ENCODE assay signal across 14 cellular contexts in genomic region chr16:3460121-3460520, GRCh38. TPM values are rescaled to one million over a fixed set of nuclear protein-coding genes. Genes with fewer than 3 reads are reported as not detected.
DNase-seq lines count a peak whose midpoint lies in the region; ATAC-seq and TF ChIP-seq lines count a peak whose summit lies in the region.
"Had no signal": no experiment of that assay in that cellular context is flagged by ENCODE, and none has a peak within 500 bp of the region (broad histone marks: within the 10 kb centered on the region; RNA-seq: fewer than 3 reads in every experiment).

No MANE protein-coding gene starts in this region.

- peaks cover 70% of the 10 kb centered on the region for H3K79me2 ChIP-seq in Karpas-422 (ENCODE audit: low read length)

- no peak overlapping the region for H3K4me3 ChIP-seq in CD8-positive, alpha-beta memory T cell (ENCODE audit: low read length)
- H3K4me3 ChIP-seq in Karpas-422 (ENCODE audit: low read length) = peak overlapping the region; percentile 96; the same call in 1 of the 2 replicates
- H3K4me3 ChIP-seq in endodermal cell (ENCODE audit: low read length) = peak overlapping the region; percentile 96
- H3K4me3 ChIP-seq in neutrophil (ENCODE audit: low read depth in 1 of 2, low read length in 1 of 2) = no peak overlapping the region

- POLR2A ChIA-PET in CD8-positive, alpha-beta memory T cell (lab: Charles Lee) = no interaction called here

- H3K9ac ChIP-seq in Karpas-422 (ENCODE audit: low read length) (no peak overlapping the region), endodermal cell (ENCODE audit: extremely low read depth, low read length, poor library complexity, severe bottlenecking) (peak overlapping the region; percentile 93)

- no peak for DNase-seq in CD8-positive, alpha-beta memory T cell
- DNase-seq in Karpas-422 = no peak
- no peak for DNase-seq in endodermal cell
- no peak for DNase-seq in H4 (ENCODE audit: low spot score)
- no peak for DNase-seq in hepatic stellate cell (ENCODE audit: low spot score)
- DNase-seq: effector memory CD4-positive, alpha-beta T cell; GDM1; NCI-H226; T-helper 1 cell had no signal

- WGBS in endodermal cell (ENCODE audit: insufficient coverage in 1 of 2, insufficient read length in 1 of 2), 2 experiments = 89 to 100% methylated on average over 1 to 5 of the region's 7 CpGs

- H3K36me3 ChIP-seq in CD8-positive, alpha-beta memory T cell (ENCODE audit: insufficient read depth, low read length) = no peaks in the 10 kb centered on the region
- H3K36me3 ChIP-seq in Karpas-422 (ENCODE audit: insufficient read depth, low read length) (peaks cover 35% of the 10 kb centered on the region), endodermal cell (ENCODE audit: control insufficient read depth, insufficient read depth, low read length) (peaks cover 9% of the 10 kb centered on the region), neutrophil (peaks cover 3% of the 10 kb centered on the region)

- H3K4me1 ChIP-seq in CD8-positive, alpha-beta memory T cell (ENCODE audit: insufficient read depth, low read length) = peaks cover 58% of the 10 kb centered on the region
- H3K4me1 ChIP-seq in Karpas-422 (ENCODE audit: low read length) (peaks cover 26% of the 10 kb centered on the region), endodermal cell (ENCODE audit: control insufficient read depth, insufficient read depth, low read length) (peaks cover 7% of the 10 kb centered on the region), neutrophil (ENCODE audit: control insufficient read depth in 1 of 2, insufficient read depth in 1 of 2, low read depth in 1 of 2, low read length in 1 of 2) (peaks cover 52 to 69% of the 10 kb centered on the region in 2 experiments)

- no peaks in the 10 kb centered on the region for H3K27me3 ChIP-seq in CD8-positive, alpha-beta memory T cell (ENCODE audit: insufficient read depth, low read length, poor library complexity, severe bottlenecking)
- no peaks in the 10 kb centered on the region for H3K27me3 ChIP-seq in Karpas-422 (ENCODE audit: low read length)
- no peaks in the 10 kb centered on the region for H3K27me3 ChIP-seq in endodermal cell (ENCODE audit: control insufficient read depth, insufficient read depth, low read length, poor library complexity, severe bottlenecking)
- H3K27me3 ChIP-seq in neutrophil = no peaks in the 10 kb centered on the region

- H3K9me3 ChIP-seq in CD8-positive, alpha-beta memory T cell (ENCODE audit: low read length) = no peaks in the 10 kb centered on the region
- H3K9me3 ChIP-seq in Karpas-422 (ENCODE audit: low read length) = peaks cover 3% of the 10 kb centered on the region; the same call in 1 of the 2 replicates
- H3K9me3 ChIP-seq in endodermal cell (ENCODE audit: control insufficient read depth, low read length) = no peaks in the 10 kb centered on the region
- no peaks in the 10 kb centered on the region for H3K9me3 ChIP-seq in neutrophil

- H3K4me1 Mint-ChIP-seq in CD8-positive, alpha-beta memory T cell = peaks cover 49 to 78% (median 60%) of the 10 kb centered on the region in 3 donors
- H3K4me1 Mint-ChIP-seq in endodermal cell = peaks cover 38% of the 10 kb centered on the region

- H3K27ac Mint-ChIP-seq in CD8-positive, alpha-beta memory T cell = peak overlapping the region in 7 of 8 donors; percentile 59 to 96 (median 83)
- H3K27ac Mint-ChIP-seq in endodermal cell = peak overlapping the region; percentile 71

- H3K4me3 Mint-ChIP-seq in CD8-positive, alpha-beta memory T cell = peak overlapping the region; percentile 74 to 94 (median 93)
- peak overlapping the region; percentile 94 for H3K4me3 Mint-ChIP-seq in endodermal cell

- H3K27me3 Mint-ChIP-seq in CD8-positive, alpha-beta memory T cell = no peaks in the 10 kb centered on the region
- H3K27me3 Mint-ChIP-seq in endodermal cell (ENCODE audit: insufficient read depth) = no peaks in the 10 kb centered on the region

- ATAC-seq in HG02610 (IDR thresholded peaks at IDR 0.05; ENCODE audit: unreplicated experiment) (no peak), GM18858 (IDR thresholded peaks at IDR 0.05; ENCODE audit: unreplicated experiment) (no peak)

- peak overlapping the region; percentile 99 for H3K4me2 ChIP-seq in Karpas-422 (ENCODE audit: low read depth, low read length, poor library complexity, severe bottlenecking)

- no peaks in the 10 kb centered on the region for H3K9me3 Mint-ChIP-seq in CD8-positive, alpha-beta memory T cell
- no peaks in the 10 kb centered on the region for H3K9me3 Mint-ChIP-seq in endodermal cell

- TF ChIP-seq CTCF in endodermal cell (conservative IDR thresholded peaks at IDR 0.05) = no peak
- TF ChIP-seq CTCF in neutrophil (IDR thresholded peaks at IDR 0.05) = no peak

- H3K27ac ChIP-seq in CD8-positive, alpha-beta memory T cell (ENCODE audit: low read depth, low read length) = no peak overlapping the region
- H3K27ac ChIP-seq in Karpas-422 (ENCODE audit: low read length) = no peak overlapping the region
- peak overlapping the region; percentile 19 for H3K27ac ChIP-seq in endodermal cell (ENCODE audit: low read depth, low read length)
- peak overlapping the region; percentile 94 for H3K27ac ChIP-seq in neutrophil

- peaks cover 5% of the 10 kb centered on the region; the same call in 1 of the 2 replicates for H4K20me1 ChIP-seq in Karpas-422 (ENCODE audit: insufficient read depth, low read depth, low read length)

- H3K9me2 ChIP-seq in Karpas-422 (replicated peaks; ENCODE audit: insufficient read depth, low read length) = no peaks in the 10 kb centered on the region

- H2AFZ ChIP-seq in Karpas-422 (ENCODE audit: low read length) = no peak overlapping the region

- H3K36me3 Mint-ChIP-seq in CD8-positive, alpha-beta memory T cell = peaks cover 0 to 7% (median 2%) of the 10 kb centered on the region in 3 donors
- peaks cover 6% of the 10 kb centered on the region for H3K36me3 Mint-ChIP-seq in endodermal cell (ENCODE audit: low read depth)

- CTCF ChIA-PET in CD8-positive, alpha-beta memory T cell (lab: Charles Lee) = interaction anchor here (0.9 kb wide), 1 partner anchor 306 kb away, joined by 3 read pairs; no protein-coding TSS in a partner anchor

RNA-seq across cellular contexts. Expression of gene NAA60, which starts 16.6 kb away (rescaled TPM):
- total RNA-seq in CD8-positive, alpha-beta memory T cell = 10 to 100 TPM; 33.1 to 33.9 TPM
- polyA plus RNA-seq in CD8-positive, alpha-beta memory T cell = 65.5 TPM
- total RNA-seq in Karpas-422 (2014; rRNA removed; shearing (Covaris generic); ENCODE audit: low replicate concordance) = 15.1 and 18.4 TPM in 2 replicates
- 10 to 100 TPM; 54.5 to 61.8 TPM for total RNA-seq in endodermal cell
- 47.2 TPM for polyA plus RNA-seq in endodermal cell (2013, experiment 1 of 2)
- 44.7 TPM for polyA plus RNA-seq in endodermal cell (2013, experiment 2 of 2)
- total RNA-seq in H4 (2014; rRNA removed; shearing (Covaris generic)) = 2.7 and 8.7 TPM in 2 replicates

RNA-seq across cellular contexts. Expression of gene ZNF597, which starts 16.8 kb away (rescaled TPM):
- 1 to 10 TPM; 2.4 TPM for total RNA-seq in CD8-positive, alpha-beta memory T cell
- polyA plus RNA-seq in CD8-positive, alpha-beta memory T cell = 1.3 TPM
- 1.3 and 3.1 TPM in 2 replicates for total RNA-seq in Karpas-422 (2014; rRNA removed; shearing (Covaris generic); ENCODE audit: low replicate concordance)
- 1 to 10 TPM; 2.0 to 3.1 TPM for total RNA-seq in endodermal cell
- 2.4 TPM for polyA plus RNA-seq in endodermal cell (2013, experiment 1 of 2)
- polyA plus RNA-seq in endodermal cell (2013, experiment 2 of 2) = 2.2 TPM
- 0.90 and 1.1 TPM in 2 replicates for total RNA-seq in H4 (2014; rRNA removed; shearing (Covaris generic))

RNA-seq across cellular contexts. Expression of gene C16orf90, which starts 35.2 kb away (rescaled TPM):
- not detected for total RNA-seq in CD8-positive, alpha-beta memory T cell
- polyA plus RNA-seq in CD8-positive, alpha-beta memory T cell = not detected
- not detected in 2 replicates for total RNA-seq in Karpas-422 (2014; rRNA removed; shearing (Covaris generic); ENCODE audit: low replicate concordance)
- total RNA-seq in endodermal cell = not detected
- polyA plus RNA-seq in endodermal cell (2013, experiment 1 of 2) = not detected
- not detected for polyA plus RNA-seq in endodermal cell (2013, experiment 2 of 2)
- not detected in 2 replicates for total RNA-seq in H4 (2014; rRNA removed; shearing (Covaris generic))
- total RNA-seq: HT1080, kidney epithelial cell had no signal

RNA-seq across cellular contexts. Expression of gene CLUAP1, which starts 40.7 kb away (rescaled TPM):
- 10 to 100 TPM; 15.1 to 17.8 TPM for total RNA-seq in CD8-positive, alpha-beta memory T cell
- 23.3 TPM for polyA plus RNA-seq in CD8-positive, alpha-beta memory T cell
- 21.6 and 29.4 TPM in 2 replicates for total RNA-seq in Karpas-422 (2014; rRNA removed; shearing (Covaris generic); ENCODE audit: low replicate concordance)
- 10 to 100 TPM; 27.4 to 36.8 TPM for total RNA-seq in endodermal cell
- polyA plus RNA-seq in endodermal cell (2013, experiment 1 of 2) = 34.2 TPM
- polyA plus RNA-seq in endodermal cell (2013, experiment 2 of 2) = 22.5 TPM
- total RNA-seq in H4 (2014; rRNA removed; shearing (Covaris generic)) = 13.4 and 18.3 TPM in 2 replicates

RNA-seq across cellular contexts. Expression of gene ZNF174, which starts 59.1 kb away (rescaled TPM):
- 10 to 100 TPM; 11.4 to 12.3 TPM for total RNA-seq in CD8-positive, alpha-beta memory T cell
- 18.8 TPM for polyA plus RNA-seq in CD8-positive, alpha-beta memory T cell
- total RNA-seq in Karpas-422 (2014; rRNA removed; shearing (Covaris generic); ENCODE audit: low replicate concordance) = 17.7 and 22.4 TPM in 2 replicates
- 10 to 100 TPM; 11.0 to 13.5 TPM for total RNA-seq in endodermal cell
- polyA plus RNA-seq in endodermal cell (2013, experiment 1 of 2) = 11.5 TPM
- polyA plus RNA-seq in endodermal cell (2013, experiment 2 of 2) = 12.8 TPM
- 9.7 and 11.2 TPM in 2 replicates for total RNA-seq in H4 (2014; rRNA removed; shearing (Covaris generic))

Comparison
In these comparisons a context has a peak if more than half of its experiments do, and no peak if none do; other contexts are left out.
1. H3K27ac ChIP-seq: peak in endodermal cell (single experiment) and neutrophil (single experiment); none in CD8-positive, alpha-beta memory T cell (single experiment) and Karpas-422 (single experiment).
2. H3K4me3 ChIP-seq: peak in Karpas-422 (single experiment) and endodermal cell (single experiment); none in CD8-positive, alpha-beta memory T cell (single experiment) and neutrophil (0 of 2).